Comparison of ENCODE assay signal across 7 cellular contexts in genomic region chr3:71542548-71543370, GRCh38. TPM values are rescaled to one million over a fixed set of nuclear protein-coding genes. Genes with fewer than 3 reads are reported as not detected.
DNase-seq lines count a peak whose midpoint lies in the region; ATAC-seq and TF ChIP-seq lines count a peak whose summit lies in the region.

No MANE protein-coding gene starts in this region.

- peaks cover 0 to 11% (median 0%) of the 10 kb centered on the region in 5 donors for H3K36me3 Mint-ChIP-seq in naive thymus-derived CD4-positive, alpha-beta T cell
- no peaks in the 10 kb centered on the region for H3K36me3 Mint-ChIP-seq in T-helper 2 cell treated with Interferon-gamma antibody and Interleukin-4, amounts not matched to agents 5 μg/mL and 100 μg/mL, for 36 hours (ENCODE audit: low read depth)

- H3K27me3 Mint-ChIP-seq in naive thymus-derived CD4-positive, alpha-beta T cell: peaks cover 0 to 18% (median 0%) of the 10 kb centered on the region in 5 donors
- no peaks in the 10 kb centered on the region for H3K27me3 Mint-ChIP-seq in T-helper 2 cell treated with Interferon-gamma antibody and Interleukin-4, amounts not matched to agents 5 μg/mL and 100 μg/mL, for 36 hours (ENCODE audit: low read depth)

- peaks cover 2% of the 10 kb centered on the region in 2 donors for H3K36me3 ChIP-seq in esophagus (ENCODE audit: control insufficient read depth in 2 of 2, insufficient read depth in 2 of 2, low read length in 1 of 2)
- no peaks in the 10 kb centered on the region for H3K36me3 ChIP-seq in naive thymus-derived CD4-positive, alpha-beta T cell (ENCODE audit: control insufficient read depth in 2 of 3, insufficient read depth in 3 of 3, low read length in 3 of 3)

- ATAC-seq in HG03135 (IDR thresholded peaks at IDR 0.05; ENCODE audit: unreplicated experiment): peak; percentile 77
- peak; percentile 87 for ATAC-seq in naive thymus-derived CD4-positive, alpha-beta T cell

- no peaks in the 10 kb centered on the region for H3K27me3 ChIP-seq in esophagus (ENCODE audit: control insufficient read depth in 1 of 2, insufficient read depth in 2 of 2, low read length in 2 of 2)
- no peaks in the 10 kb centered on the region for H3K27me3 ChIP-seq in naive thymus-derived CD4-positive, alpha-beta T cell (ENCODE audit: control insufficient read depth in 2 of 2, insufficient read depth in 2 of 2, low read length in 2 of 2)

- peaks cover 0 to 27% (median 11%) of the 10 kb centered on the region in 7 donors for H3K4me1 Mint-ChIP-seq in naive thymus-derived CD4-positive, alpha-beta T cell
- peaks cover 7% of the 10 kb centered on the region for H3K4me1 Mint-ChIP-seq in T-helper 2 cell treated with Interferon-gamma antibody and Interleukin-4, amounts not matched to agents 5 μg/mL and 100 μg/mL, for 36 hours (ENCODE audit: low read depth)

- no peaks in the 10 kb centered on the region for H3K9me3 ChIP-seq in esophagus (ENCODE audit: control insufficient read depth in 2 of 2, insufficient read depth in 1 of 2, low read depth in 1 of 2, low read length in 1 of 2)
- no peaks in the 10 kb centered on the region for H3K9me3 ChIP-seq in naive thymus-derived CD4-positive, alpha-beta T cell (ENCODE audit: control insufficient read depth in 2 of 3, low read length in 3 of 3)

- intact Hi-C loops in naive thymus-derived CD4-positive, alpha-beta T cell (cut with micrococcal nuclease): no loop called here

- H3K4me3 ChIP-seq in esophagus (ENCODE audit: low read depth in 1 of 2, low read length in 2 of 2): no peak overlapping the region
- H3K4me3 ChIP-seq in naive thymus-derived CD4-positive, alpha-beta T cell (ENCODE audit: low read length): no peak overlapping the region

- POLR2A ChIA-PET in naive thymus-derived CD4-positive, alpha-beta T cell (lab: Charles Lee): interaction anchor here (0.5 kb wide), 1 partner anchor 42 kb away, joined by 3 read pairs; no protein-coding TSS in a partner anchor

- WGBS in esophagus, 2 donors: 56 to 63% methylated on average over 22 of the region's 22 CpGs

- H3K9me3 Mint-ChIP-seq in naive thymus-derived CD4-positive, alpha-beta T cell: no peaks in the 10 kb centered on the region
- H3K9me3 Mint-ChIP-seq in T-helper 2 cell treated with Interferon-gamma antibody and Interleukin-4, amounts not matched to agents 5 μg/mL and 100 μg/mL, for 36 hours: no peaks in the 10 kb centered on the region

- peak overlapping the region; percentile 3 to 72 for H3K27ac ChIP-seq in esophagus (ENCODE audit: low read depth in 2 of 2, low read length in 1 of 2)
- no peak overlapping the region for H3K27ac ChIP-seq in naive thymus-derived CD4-positive, alpha-beta T cell (ENCODE audit: low read depth, low read length)

- peak overlapping the region in 6 of 10 donors; percentile 2 to 67 (median 46) for H3K4me3 Mint-ChIP-seq in naive thymus-derived CD4-positive, alpha-beta T cell
- H3K4me3 Mint-ChIP-seq in T-helper 2 cell treated with Interferon-gamma antibody and Interleukin-4, amounts not matched to agents 5 μg/mL and 100 μg/mL, for 36 hours: no peak overlapping the region

- peak; percentile 98 for DNase-seq in SIG-M5 treated with dmso at 0.1 percent for 504 hours (lab: John Stamatoyannopoulos, UW; ENCODE audit: unreplicated experiment)
- DNase-seq in naive thymus-derived CD4-positive, alpha-beta T cell: peak in 2 of 9 donors; percentile 7 to 16
- DNase-seq in NCI-H345 (lab: John Stamatoyannopoulos, UW): no peak
- no peak for DNase-seq in T-helper 2 cell treated with Interferon-gamma antibody and Interleukin-4, amounts not matched to agents 5 μg/mL and 100 μg/mL, for 36 hours (ENCODE audit: low spot score)

- CTCF ChIA-PET in naive thymus-derived CD4-positive, alpha-beta T cell (lab: Charles Lee): no interaction called here

- peak overlapping the region in 3 of 9 donors; percentile 8 to 56 (median 28) for H3K27ac Mint-ChIP-seq in naive thymus-derived CD4-positive, alpha-beta T cell
- H3K27ac Mint-ChIP-seq in T-helper 2 cell treated with Interferon-gamma antibody and Interleukin-4, amounts not matched to agents 5 μg/mL and 100 μg/mL, for 36 hours: no peak overlapping the region

- peaks cover 3 to 4% of the 10 kb centered on the region in 2 donors for H3K4me1 ChIP-seq in esophagus (ENCODE audit: control insufficient read depth in 2 of 2, insufficient read depth in 2 of 2, low read length in 1 of 2)
- H3K4me1 ChIP-seq in naive thymus-derived CD4-positive, alpha-beta T cell (ENCODE audit: control insufficient read depth in 2 of 2, insufficient read depth in 2 of 2, low read length in 2 of 2): no peaks in the 10 kb centered on the region

- TF ChIP-seq POLR2A in GM18951 (IDR thresholded peaks at IDR 0.05; ENCODE audit: extremely low read depth, insufficient read depth, insufficient read length): peak; percentile 39

- in situ Hi-C loops in GM18951 (cut with MboI; ENCODE audit: low sequenced_read_pairs, unreplicated experiment): no loop called here

RNA-seq across cellular contexts. Expression of gene FOXP1, which starts 40.8 kb away (rescaled TPM):
- polyA plus RNA-seq in esophagus: 10 to 100 TPM; 10.7 to 20.4 TPM
- total RNA-seq in naive thymus-derived CD4-positive, alpha-beta T cell: 100 to 1,000 TPM; 104 to 537 (median 456) TPM
- 100 to 1,000 TPM; 408 to 431 TPM for polyA plus RNA-seq in naive thymus-derived CD4-positive, alpha-beta T cell

Comparison
In these comparisons a context has a peak if more than half of its experiments do, and no peak if none do; other contexts are left out.
1. RNA of gene FOXP1, which starts 40.8 kb away (polyA plus RNA-seq): 408 to 431 TPM in naive thymus-derived CD4-positive, alpha-beta T cell; 10.7 to 20.4 TPM in esophagus; every median in the first group is over 10 times any median in the second.